In genomic region chr4:8656185-8656517, GRCh38 we compare ENCODE assay signal across 15 cellular contexts.
DNase-seq lines count a peak whose midpoint lies in the region; ATAC-seq and TF ChIP-seq lines count a peak whose summit lies in the region.
"Had no signal": no experiment of that assay in that cellular context is flagged by ENCODE, and none has a peak within 500 bp of the region (broad histone marks: within the 10 kb centered on the region; RNA-seq: fewer than 3 reads in every experiment).

No MANE protein-coding gene starts in this region.

- DNase-seq in D341Med (ENCODE audit: low spot score) (peak; percentile 18), coronary artery (ENCODE audit: low spot score) (peak; percentile 64), mesenteric fat pad (ENCODE audit: low spot score) (peak; percentile 87), posterior vena cava (ENCODE audit: low spot score) (peak; percentile 74), LoVo (ENCODE audit: low spot score) (no peak), NCI-H2081 treated with DMSO at 0.1 percent for 48 hours (lab: John Stamatoyannopoulos, UW) (no peak)
- DNase-seq: CD8-positive, alpha-beta T cell; COR-L47; DND-41; GDM1; HCEC 1CT; HFFc6; IMR-90 had no signal

- ATAC-seq in GM19452 (IDR thresholded peaks at IDR 0.05; ENCODE audit: unreplicated experiment) (no peak), HG03108 (IDR thresholded peaks at IDR 0.05; ENCODE audit: unreplicated experiment) (no peak)
- ATAC-seq: CD8-positive, alpha-beta T cell had no signal

- TF ChIP-seq CTCF in coronary artery (IDR thresholded peaks at IDR 0.05) = no peak

- no peak overlapping the region for H3K27ac ChIP-seq in coronary artery

- H3K4me3 ChIP-seq in coronary artery = no peak overlapping the region

- intact Hi-C loops in posterior vena cava (cut with DNase I) = no loop called here

Comparison
In these comparisons a context has a peak if more than half of its experiments do, and no peak if none do; other contexts are left out.
1. DNase-seq: peak in D341Med (single experiment), coronary artery (single experiment), mesenteric fat pad (single experiment) and posterior vena cava (single experiment); none in LoVo (single experiment) and NCI-H2081 treated with DMSO at 0.1 percent for 48 hours (single experiment).